ENCODE assay signal across 11 cellular contexts in the genomic region with DNA sequence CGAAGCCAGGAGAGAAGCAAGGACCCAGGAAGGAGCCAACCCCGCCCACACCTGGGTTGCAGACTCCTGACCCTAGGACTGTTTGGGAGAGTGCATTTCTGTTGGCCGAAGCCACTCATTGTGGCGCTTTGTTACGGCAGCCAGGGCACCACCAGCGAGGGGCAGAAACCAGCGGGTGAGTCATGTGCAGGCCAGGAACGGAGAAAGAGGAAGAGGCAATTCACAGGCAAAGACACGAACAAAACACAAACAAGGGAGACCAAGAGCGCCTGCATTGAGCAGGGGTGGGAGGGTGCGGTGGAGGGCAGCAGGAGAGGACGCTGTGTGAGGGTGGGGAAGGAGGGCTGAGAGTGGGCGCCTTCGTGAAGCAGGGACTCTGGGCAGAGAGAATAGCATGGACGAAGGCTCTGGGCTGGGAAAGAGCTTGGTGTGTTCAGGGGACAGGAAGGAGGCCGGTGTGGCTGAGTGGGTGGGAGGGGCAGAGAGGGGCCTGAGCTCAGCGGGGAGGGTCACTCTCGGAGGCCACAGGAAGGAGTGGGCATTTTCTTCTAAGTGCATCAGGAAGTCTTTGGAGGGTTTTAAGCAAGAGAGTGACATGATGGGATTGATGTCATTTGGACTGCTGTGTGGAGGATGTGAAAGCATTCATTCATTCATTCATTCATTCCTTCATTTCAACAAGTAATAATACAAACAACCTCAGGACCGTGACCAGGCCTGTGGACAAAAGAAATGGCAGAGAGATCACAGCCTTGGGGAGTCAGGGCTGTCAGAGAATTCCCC. TPM values are rescaled to one million over a fixed set of nuclear protein-coding genes. Genes with fewer than 3 reads are reported as not detected.
DNase-seq lines count a peak whose midpoint lies in the region; ATAC-seq, FAIRE-seq and TF ChIP-seq lines count a peak whose summit lies in the region.
"Had no signal": no experiment of that assay in that cellular context is flagged by ENCODE, and none has a peak within 500 bp of the region (broad histone marks: within the 10 kb centered on the region; RNA-seq: fewer than 3 reads in every experiment).

No MANE protein-coding gene starts in this region.

- TF ChIP-seq POLR2A in GM12892 (IDR thresholded peaks at IDR 0.05; ENCODE audit: low read depth, low read length): no peak

- no peak for TF ChIP-seq CTCF in choroid plexus epithelial cell (conservative IDR thresholded peaks at IDR 0.05; ENCODE audit: low read depth, low read length)

- H3K27me3 ChIP-seq in naive thymus-derived CD4-positive, alpha-beta T cell (ENCODE audit: control insufficient read depth in 2 of 2, insufficient read depth in 2 of 2, low read length in 2 of 2): no peaks in the 10 kb centered on the region
- H3K27me3 ChIP-seq in HAP-1 (ENCODE audit: low read depth): peaks cover 10% of the 10 kb centered on the region
- H3K27me3 ChIP-seq: ascending aorta had no signal

- no peaks in the 10 kb centered on the region for H3K36me3 ChIP-seq in naive thymus-derived CD4-positive, alpha-beta T cell (ENCODE audit: control insufficient read depth in 2 of 3, insufficient read depth in 3 of 3, low read length in 3 of 3)
- H3K36me3 ChIP-seq in HAP-1 (replicated peaks): no peaks in the 10 kb centered on the region
- H3K36me3 ChIP-seq: ascending aorta had no signal

- no peaks in the 10 kb centered on the region for H3K36me3 Mint-ChIP-seq in naive thymus-derived CD4-positive, alpha-beta T cell
- H3K36me3 Mint-ChIP-seq in activated CD4-positive, alpha-beta memory T cell treated with anti-CD3 and anti-CD28 coated beads for 36 hours: no peaks in the 10 kb centered on the region

- DNase-seq in GM12892 (ENCODE audit: insufficient read length) (no peak), Kasumi-1 (lab: John Stamatoyannopoulos, UW) (peak; percentile 59 to 77), choroid plexus epithelial cell (ENCODE audit: low read depth) (peak; percentile 13), HAP-1 (ENCODE audit: low spot score in 2 of 2) (no peak), mucosa of gallbladder (ENCODE audit: low spot score) (no peak)
- DNase-seq in naive thymus-derived CD4-positive, alpha-beta T cell: no peak
- no peak for DNase-seq in activated CD4-positive, alpha-beta memory T cell treated with anti-CD3 and anti-CD28 coated beads for 36 hours
- DNase-seq: NCI-H1105 treated with DMSO at 0.1 percent for 48 hours had no signal

- POLR2A ChIA-PET in naive thymus-derived CD4-positive, alpha-beta T cell (lab: Charles Lee): no interaction called here
- POLR2A ChIA-PET in activated CD4-positive, alpha-beta memory T cell treated with anti-CD3 and anti-CD28 coated beads for 36 hours (lab: Charles Lee): interaction anchor here (0.7 kb wide), 1 partner anchor 12 kb away, joined by 3 read pairs; the partner anchor contains the start of gene WFS1

- no peaks in the 10 kb centered on the region for H3K9me3 ChIP-seq in naive thymus-derived CD4-positive, alpha-beta T cell (ENCODE audit: control insufficient read depth in 2 of 3, low read length in 3 of 3)
- H3K9me3 ChIP-seq in HAP-1: no peaks in the 10 kb centered on the region
- H3K9me3 ChIP-seq: ascending aorta had no signal

- in situ Hi-C loops in HAP-1 (cut with MboI; ENCODE audit: low sequenced_read_pairs): loop anchor here (10.0 to 25.0 kb wide), 2 partner anchors 287 to 830 kb away; no protein-coding TSS in a partner anchor

- peaks cover 21 to 55% (median 38%) of the 10 kb centered on the region in 5 donors for H3K27me3 Mint-ChIP-seq in naive thymus-derived CD4-positive, alpha-beta T cell
- H3K27me3 Mint-ChIP-seq in activated CD4-positive, alpha-beta memory T cell treated with anti-CD3 and anti-CD28 coated beads for 36 hours: peaks cover 35% of the 10 kb centered on the region

- no peak overlapping the region for H3K27ac Mint-ChIP-seq in naive thymus-derived CD4-positive, alpha-beta T cell
- H3K27ac Mint-ChIP-seq in activated CD4-positive, alpha-beta memory T cell treated with anti-CD3 and anti-CD28 coated beads for 36 hours: no peak overlapping the region

- no peak overlapping the region for H3K27ac ChIP-seq in naive thymus-derived CD4-positive, alpha-beta T cell (ENCODE audit: low read depth, low read length)
- H3K27ac ChIP-seq: ascending aorta had no signal

- peaks cover 0 to 12% (median 9%) of the 10 kb centered on the region in 7 donors for H3K4me1 Mint-ChIP-seq in naive thymus-derived CD4-positive, alpha-beta T cell
- peaks cover 7% of the 10 kb centered on the region for H3K4me1 Mint-ChIP-seq in activated CD4-positive, alpha-beta memory T cell treated with anti-CD3 and anti-CD28 coated beads for 36 hours (ENCODE audit: low read depth)

- no peak overlapping the region for H3K4me3 ChIP-seq in choroid plexus epithelial cell (ENCODE audit: low read depth, low read length)
- H3K4me3 ChIP-seq in naive thymus-derived CD4-positive, alpha-beta T cell (ENCODE audit: low read length): no peak overlapping the region
- H3K4me3 ChIP-seq in HAP-1: no peak overlapping the region
- H3K4me3 ChIP-seq: ascending aorta had no signal

- FAIRE-seq in GM12892 (lab: Jason Lieb, UNC): peak; percentile 66

- H3K4me3 Mint-ChIP-seq in naive thymus-derived CD4-positive, alpha-beta T cell: peak overlapping the region in 1 of 10 donors; percentile 63
- H3K4me3 Mint-ChIP-seq in activated CD4-positive, alpha-beta memory T cell treated with anti-CD3 and anti-CD28 coated beads for 36 hours: no peak overlapping the region

- ATAC-seq in naive thymus-derived CD4-positive, alpha-beta T cell: peak; percentile 56
- no peak for ATAC-seq in GM18520 (IDR thresholded peaks at IDR 0.05; ENCODE audit: unreplicated experiment)
- ATAC-seq: Panc1 had no signal

- CTCF ChIA-PET in naive thymus-derived CD4-positive, alpha-beta T cell (lab: Charles Lee): no interaction called here
- CTCF ChIA-PET in activated CD4-positive, alpha-beta memory T cell treated with anti-CD3 and anti-CD28 coated beads for 36 hours (lab: Charles Lee): interaction anchor here (0.6 to 18.2 kb wide), 2 partner anchors 70 to 1707 kb away, joined by 3 to 505 read pairs; no protein-coding TSS in a partner anchor

- intact Hi-C loops in naive thymus-derived CD4-positive, alpha-beta T cell (cut with micrococcal nuclease): no loop called here
- intact Hi-C loops in activated CD4-positive, alpha-beta memory T cell treated with anti-CD3 and anti-CD28 coated beads for 36 hours (cut with micrococcal nuclease): no loop called here

- H3K4me1 ChIP-seq in naive thymus-derived CD4-positive, alpha-beta T cell (ENCODE audit: control insufficient read depth in 2 of 2, insufficient read depth in 2 of 2, low read length in 2 of 2): no peaks in the 10 kb centered on the region
- H3K4me1 ChIP-seq in HAP-1: no peaks in the 10 kb centered on the region
- H3K4me1 ChIP-seq: ascending aorta had no signal

- H3K9me3 Mint-ChIP-seq in naive thymus-derived CD4-positive, alpha-beta T cell: no peaks in the 10 kb centered on the region
- no peaks in the 10 kb centered on the region for H3K9me3 Mint-ChIP-seq in activated CD4-positive, alpha-beta memory T cell treated with anti-CD3 and anti-CD28 coated beads for 36 hours

RNA-seq across cellular contexts. Expression of gene WFS1, which starts 12.2 kb away (rescaled TPM):
- 0.70 TPM for polyA plus RNA-seq in GM12892 (2012; ENCODE audit: missing spikeins)
- total RNA-seq in naive thymus-derived CD4-positive, alpha-beta T cell: 1 to 10 TPM; 2.8 to 6.7 (median 4.4) TPM
- 1 to 10 TPM; 3.2 to 5.2 TPM for polyA plus RNA-seq in naive thymus-derived CD4-positive, alpha-beta T cell
- total RNA-seq in activated CD4-positive, alpha-beta memory T cell treated with anti-CD3 and anti-CD28 coated beads for 36 hours: 1 to 10 TPM; 4.6 to 5.3 TPM
- total RNA-seq in mucosa of gallbladder: 109 TPM

RNA-seq across cellular contexts. Expression of gene JAKMIP1, which starts 57.1 kb away (rescaled TPM):
- polyA plus RNA-seq in GM12892 (2012; ENCODE audit: missing spikeins): 16.0 TPM
- 10 to 100 TPM in 1 of 5 experiments, 1 to 10 TPM in 1, under 1 TPM in 1, not detected in 2; 0.66 to 15.3 (median 4.1) TPM for total RNA-seq in naive thymus-derived CD4-positive, alpha-beta T cell
- polyA plus RNA-seq in naive thymus-derived CD4-positive, alpha-beta T cell: under 1 TPM in 1 of 2 donors, not detected in 1; 0.21 TPM
- 10 to 100 TPM; 17.7 to 18.1 TPM for total RNA-seq in activated CD4-positive, alpha-beta memory T cell treated with anti-CD3 and anti-CD28 coated beads for 36 hours
- total RNA-seq in mucosa of gallbladder: 0.37 TPM
- total RNA-seq: ascending aorta had no signal

Comparison
In these comparisons a context has a peak if more than half of its experiments do, and no peak if none do; other contexts are left out.
1. DNase-seq: peak in Kasumi-1 (2 of 2) and choroid plexus epithelial cell (single experiment); none in GM12892 (single experiment), naive thymus-derived CD4-positive, alpha-beta T cell (0 of 9), HAP-1 (0 of 2), activated CD4-positive, alpha-beta memory T cell treated with anti-CD3 and anti-CD28 coated beads for 36 hours (single experiment) and mucosa of gallbladder (single experiment).
2. RNA of gene WFS1, which starts 12.2 kb away (total RNA-seq): 109 TPM in mucosa of gallbladder (single experiment); 4.6 to 5.3 TPM in activated CD4-positive, alpha-beta memory T cell treated with anti-CD3 and anti-CD28 coated beads for 36 hours and 2.8 to 6.7 TPM in naive thymus-derived CD4-positive, alpha-beta T cell; every median in the first group is over 10 times any median in the second.